In the genomic region with DNA sequence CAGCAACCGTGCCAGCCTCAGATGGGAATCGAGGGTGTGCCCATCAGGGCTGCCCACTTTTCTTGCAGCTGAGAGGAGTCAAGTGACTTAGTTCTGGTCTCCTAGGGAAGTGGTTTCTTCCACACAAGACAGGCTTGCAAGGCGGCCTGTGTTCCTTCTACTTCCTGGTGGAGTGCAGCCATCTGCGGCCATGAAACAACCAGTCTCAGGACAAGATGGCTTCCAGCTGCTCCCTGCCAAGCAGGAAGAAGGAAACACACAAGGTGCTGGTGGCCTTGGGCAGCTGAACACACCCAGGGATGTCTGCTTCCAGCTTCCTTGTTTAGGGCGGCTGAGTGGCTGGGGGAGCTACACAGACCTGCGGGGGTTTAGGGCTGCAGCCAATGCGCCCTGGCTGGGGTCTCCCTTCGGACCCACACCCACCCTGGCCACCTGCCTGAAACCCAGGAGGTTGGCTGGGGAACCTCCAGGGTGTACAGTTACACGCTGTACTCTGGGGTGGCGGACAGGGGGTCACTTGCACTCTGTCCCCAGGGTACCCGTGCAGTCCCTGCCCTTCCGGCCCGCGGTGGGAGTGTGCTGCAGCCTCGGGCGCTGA, we compare ENCODE assay signal across 1 cellular context.
A peak's percentile ranks its signal among the peaks of the same experiment; 100 is the strongest.
TF ChIP-seq lines count a peak whose summit lies in the region.

No MANE protein-coding gene starts in this region.

TF ChIP-seq in HepG2, 621 proteins besides CTCF, POLR2A, EP300 and RAD21 (continues in another document):
- no peak for TF ChIP-seq ZMYM2 (CRISPR knock-in tag; IDR thresholded peaks at IDR 0.05)
- TF ChIP-seq GABPA (IDR thresholded peaks at IDR 0.05; ENCODE audit: low read depth, low read length), result 0 out of 2 replicates have a peak, but pooled peaks have one; percentile 19
- peak; percentile 33 for TF ChIP-seq GABPA (CRISPR knock-in tag; IDR thresholded peaks at IDR 0.05; ENCODE audit: low read depth)
- TF ChIP-seq, protein P1, sequence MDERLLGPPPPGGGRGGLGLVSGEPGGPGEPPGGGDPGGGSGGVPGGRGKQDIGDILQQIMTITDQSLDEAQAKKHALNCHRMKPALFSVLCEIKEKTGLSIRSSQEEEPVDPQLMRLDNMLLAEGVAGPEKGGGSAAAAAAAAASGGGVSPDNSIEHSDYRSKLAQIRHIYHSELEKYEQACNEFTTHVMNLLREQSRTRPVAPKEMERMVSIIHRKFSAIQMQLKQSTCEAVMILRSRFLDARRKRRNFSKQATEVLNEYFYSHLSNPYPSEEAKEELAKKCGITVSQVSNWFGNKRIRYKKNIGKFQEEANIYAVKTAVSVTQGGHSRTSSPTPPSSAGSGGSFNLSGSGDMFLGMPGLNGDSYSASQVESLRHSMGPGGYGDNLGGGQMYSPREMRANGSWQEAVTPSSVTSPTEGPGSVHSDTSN (CRISPR knock-in tag; IDR thresholded peaks at IDR 0.05), result no peak
- TF ChIP-seq HHEX (CRISPR knock-in tag; IDR thresholded peaks at IDR 0.05), result 0 out of 2 replicates have a peak, but pooled peaks have one; percentile 13
- TF ChIP-seq, protein P2, sequence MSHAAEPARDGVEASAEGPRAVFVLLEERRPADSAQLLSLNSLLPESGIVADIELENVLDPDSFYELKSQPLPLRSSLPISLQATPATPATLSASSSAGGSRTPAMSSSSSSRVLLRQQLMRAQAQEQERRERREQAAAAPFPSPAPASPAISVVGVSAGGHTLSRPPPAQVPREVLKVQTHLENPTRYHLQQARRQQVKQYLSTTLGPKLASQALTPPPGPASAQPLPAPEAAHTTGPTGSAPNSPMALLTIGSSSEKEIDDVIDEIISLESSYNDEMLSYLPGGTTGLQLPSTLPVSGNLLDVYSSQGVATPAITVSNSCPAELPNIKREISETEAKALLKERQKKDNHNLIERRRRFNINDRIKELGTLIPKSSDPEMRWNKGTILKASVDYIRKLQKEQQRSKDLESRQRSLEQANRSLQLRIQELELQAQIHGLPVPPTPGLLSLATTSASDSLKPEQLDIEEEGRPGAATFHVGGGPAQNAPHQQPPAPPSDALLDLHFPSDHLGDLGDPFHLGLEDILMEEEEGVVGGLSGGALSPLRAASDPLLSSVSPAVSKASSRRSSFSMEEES (CRISPR knock-in tag; IDR thresholded peaks at IDR 0.05), result no peak
- TF ChIP-seq ZNF225 (CRISPR knock-in tag; IDR thresholded peaks at IDR 0.05), result no peak
- no peak; the same call in 1 of the 2 replicates for TF ChIP-seq HNF4A (CRISPR knock-in tag; IDR thresholded peaks at IDR 0.05)
- peak; percentile 12; the same call in 1 of the 2 replicates for TF ChIP-seq RCOR2 (CRISPR knock-in tag; IDR thresholded peaks at IDR 0.05)
- TF ChIP-seq, protein P3, sequence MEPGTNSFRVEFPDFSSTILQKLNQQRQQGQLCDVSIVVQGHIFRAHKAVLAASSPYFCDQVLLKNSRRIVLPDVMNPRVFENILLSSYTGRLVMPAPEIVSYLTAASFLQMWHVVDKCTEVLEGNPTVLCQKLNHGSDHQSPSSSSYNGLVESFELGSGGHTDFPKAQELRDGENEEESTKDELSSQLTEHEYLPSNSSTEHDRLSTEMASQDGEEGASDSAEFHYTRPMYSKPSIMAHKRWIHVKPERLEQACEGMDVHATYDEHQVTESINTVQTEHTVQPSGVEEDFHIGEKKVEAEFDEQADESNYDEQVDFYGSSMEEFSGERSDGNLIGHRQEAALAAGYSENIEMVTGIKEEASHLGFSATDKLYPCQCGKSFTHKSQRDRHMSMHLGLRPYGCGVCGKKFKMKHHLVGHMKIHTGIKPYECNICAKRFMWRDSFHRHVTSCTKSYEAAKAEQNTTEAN (CRISPR knock-in tag; conservative IDR thresholded peaks at IDR 0.05), result no peak
- no peak for TF ChIP-seq SIX1 (CRISPR knock-in tag; IDR thresholded peaks at IDR 0.05; ENCODE audit: borderline replicate concordance)
- TF ChIP-seq ZNF709 (CRISPR knock-in tag; IDR thresholded peaks at IDR 0.05), result no peak
- TF ChIP-seq ZKSCAN5 (CRISPR knock-in tag; IDR thresholded peaks at IDR 0.05), result no peak
- TF ChIP-seq TAF1 (CRISPR knock-in tag; IDR thresholded peaks at IDR 0.05), result no peak
- TF ChIP-seq, protein P4, sequence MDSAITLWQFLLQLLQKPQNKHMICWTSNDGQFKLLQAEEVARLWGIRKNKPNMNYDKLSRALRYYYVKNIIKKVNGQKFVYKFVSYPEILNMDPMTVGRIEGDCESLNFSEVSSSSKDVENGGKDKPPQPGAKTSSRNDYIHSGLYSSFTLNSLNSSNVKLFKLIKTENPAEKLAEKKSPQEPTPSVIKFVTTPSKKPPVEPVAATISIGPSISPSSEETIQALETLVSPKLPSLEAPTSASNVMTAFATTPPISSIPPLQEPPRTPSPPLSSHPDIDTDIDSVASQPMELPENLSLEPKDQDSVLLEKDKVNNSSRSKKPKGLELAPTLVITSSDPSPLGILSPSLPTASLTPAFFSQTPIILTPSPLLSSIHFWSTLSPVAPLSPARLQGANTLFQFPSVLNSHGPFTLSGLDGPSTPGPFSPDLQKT (CRISPR knock-in tag; IDR thresholded peaks at IDR 0.05; ENCODE audit: borderline replicate concordance), result no peak
- TF ChIP-seq FOXO1 (CRISPR knock-in tag; IDR thresholded peaks at IDR 0.05), result no peak
- TF ChIP-seq SP2 (CRISPR knock-in tag; IDR thresholded peaks at IDR 0.05), result no peak
- TF ChIP-seq, protein P5, sequence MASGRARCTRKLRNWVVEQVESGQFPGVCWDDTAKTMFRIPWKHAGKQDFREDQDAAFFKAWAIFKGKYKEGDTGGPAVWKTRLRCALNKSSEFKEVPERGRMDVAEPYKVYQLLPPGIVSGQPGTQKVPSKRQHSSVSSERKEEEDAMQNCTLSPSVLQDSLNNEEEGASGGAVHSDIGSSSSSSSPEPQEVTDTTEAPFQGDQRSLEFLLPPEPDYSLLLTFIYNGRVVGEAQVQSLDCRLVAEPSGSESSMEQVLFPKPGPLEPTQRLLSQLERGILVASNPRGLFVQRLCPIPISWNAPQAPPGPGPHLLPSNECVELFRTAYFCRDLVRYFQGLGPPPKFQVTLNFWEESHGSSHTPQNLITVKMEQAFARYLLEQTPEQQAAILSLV (CRISPR knock-in tag; IDR thresholded peaks at IDR 0.05; ENCODE audit: borderline replicate concordance), result 0 out of 2 replicates have a peak, but pooled peaks have one; percentile 5
- TF ChIP-seq, protein P6, sequence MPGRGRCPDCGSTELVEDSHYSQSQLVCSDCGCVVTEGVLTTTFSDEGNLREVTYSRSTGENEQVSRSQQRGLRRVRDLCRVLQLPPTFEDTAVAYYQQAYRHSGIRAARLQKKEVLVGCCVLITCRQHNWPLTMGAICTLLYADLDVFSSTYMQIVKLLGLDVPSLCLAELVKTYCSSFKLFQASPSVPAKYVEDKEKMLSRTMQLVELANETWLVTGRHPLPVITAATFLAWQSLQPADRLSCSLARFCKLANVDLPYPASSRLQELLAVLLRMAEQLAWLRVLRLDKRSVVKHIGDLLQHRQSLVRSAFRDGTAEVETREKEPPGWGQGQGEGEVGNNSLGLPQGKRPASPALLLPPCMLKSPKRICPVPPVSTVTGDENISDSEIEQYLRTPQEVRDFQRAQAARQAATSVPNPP (CRISPR knock-in tag; IDR thresholded peaks at IDR 0.05), result no peak
- TF ChIP-seq TOPORS (CRISPR knock-in tag; IDR thresholded peaks at IDR 0.05), result no peak
- no peak for TF ChIP-seq U2AF1 (optimal IDR thresholded peaks at IDR 0.05; ENCODE audit: low read depth, low read length)
- TF ChIP-seq ZFP36L2 (CRISPR knock-in tag; IDR thresholded peaks at IDR 0.05), result no peak
- TF ChIP-seq, protein P7, sequence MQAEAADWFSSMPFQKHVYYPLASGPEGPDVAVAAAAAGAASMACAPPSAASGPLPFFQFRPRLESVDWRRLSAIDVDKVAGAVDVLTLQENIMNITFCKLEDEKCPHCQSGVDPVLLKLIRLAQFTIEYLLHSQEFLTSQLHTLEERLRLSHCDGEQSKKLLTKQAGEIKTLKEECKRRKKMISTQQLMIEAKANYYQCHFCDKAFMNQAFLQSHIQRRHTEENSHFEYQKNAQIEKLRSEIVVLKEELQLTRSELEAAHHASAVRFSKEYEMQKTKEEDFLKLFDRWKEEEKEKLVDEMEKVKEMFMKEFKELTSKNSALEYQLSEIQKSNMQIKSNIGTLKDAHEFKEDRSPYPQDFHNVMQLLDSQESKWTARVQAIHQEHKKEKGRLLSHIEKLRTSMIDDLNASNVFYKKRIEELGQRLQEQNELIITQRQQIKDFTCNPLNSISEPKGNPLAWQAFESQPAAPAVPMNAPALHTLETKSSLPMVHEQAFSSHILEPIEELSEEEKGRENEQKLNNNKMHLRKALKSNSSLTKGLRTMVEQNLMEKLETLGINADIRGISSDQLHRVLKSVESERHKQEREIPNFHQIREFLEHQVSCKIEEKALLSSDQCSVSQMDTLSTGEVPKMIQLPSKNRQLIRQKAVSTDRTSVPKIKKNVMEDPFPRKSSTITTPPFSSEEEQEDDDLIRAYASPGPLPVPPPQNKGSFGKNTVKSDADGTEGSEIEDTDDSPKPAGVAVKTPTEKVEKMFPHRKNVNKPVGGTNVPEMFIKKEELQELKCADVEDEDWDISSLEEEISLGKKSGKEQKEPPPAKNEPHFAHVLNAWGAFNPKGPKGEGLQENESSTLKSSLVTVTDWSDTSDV (CRISPR knock-in tag; IDR thresholded peaks at IDR 0.05), result no peak
- peak; percentile 80 for TF ChIP-seq ZBTB7A (CRISPR knock-in tag; IDR thresholded peaks at IDR 0.05)
- TF ChIP-seq, protein P8, sequence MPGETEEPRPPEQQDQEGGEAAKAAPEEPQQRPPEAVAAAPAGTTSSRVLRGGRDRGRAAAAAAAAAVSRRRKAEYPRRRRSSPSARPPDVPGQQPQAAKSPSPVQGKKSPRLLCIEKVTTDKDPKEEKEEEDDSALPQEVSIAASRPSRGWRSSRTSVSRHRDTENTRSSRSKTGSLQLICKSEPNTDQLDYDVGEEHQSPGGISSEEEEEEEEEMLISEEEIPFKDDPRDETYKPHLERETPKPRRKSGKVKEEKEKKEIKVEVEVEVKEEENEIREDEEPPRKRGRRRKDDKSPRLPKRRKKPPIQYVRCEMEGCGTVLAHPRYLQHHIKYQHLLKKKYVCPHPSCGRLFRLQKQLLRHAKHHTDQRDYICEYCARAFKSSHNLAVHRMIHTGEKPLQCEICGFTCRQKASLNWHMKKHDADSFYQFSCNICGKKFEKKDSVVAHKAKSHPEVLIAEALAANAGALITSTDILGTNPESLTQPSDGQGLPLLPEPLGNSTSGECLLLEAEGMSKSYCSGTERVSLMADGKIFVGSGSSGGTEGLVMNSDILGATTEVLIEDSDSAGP (CRISPR knock-in tag; IDR thresholded peaks at IDR 0.05; ENCODE audit: borderline replicate concordance), result no peak
- no peak for TF ChIP-seq NPAS2 (CRISPR knock-in tag; IDR thresholded peaks at IDR 0.05; ENCODE audit: borderline replicate concordance)
- TF ChIP-seq, protein P9, sequence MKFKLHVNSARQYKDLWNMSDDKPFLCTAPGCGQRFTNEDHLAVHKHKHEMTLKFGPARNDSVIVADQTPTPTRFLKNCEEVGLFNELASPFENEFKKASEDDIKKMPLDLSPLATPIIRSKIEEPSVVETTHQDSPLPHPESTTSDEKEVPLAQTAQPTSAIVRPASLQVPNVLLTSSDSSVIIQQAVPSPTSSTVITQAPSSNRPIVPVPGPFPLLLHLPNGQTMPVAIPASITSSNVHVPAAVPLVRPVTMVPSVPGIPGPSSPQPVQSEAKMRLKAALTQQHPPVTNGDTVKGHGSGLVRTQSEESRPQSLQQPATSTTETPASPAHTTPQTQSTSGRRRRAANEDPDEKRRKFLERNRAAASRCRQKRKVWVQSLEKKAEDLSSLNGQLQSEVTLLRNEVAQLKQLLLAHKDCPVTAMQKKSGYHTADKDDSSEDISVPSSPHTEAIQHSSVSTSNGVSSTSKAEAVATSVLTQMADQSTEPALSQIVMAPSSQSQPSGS (CRISPR knock-in tag; IDR thresholded peaks at IDR 0.05), result no peak
- peak; percentile 48 for TF ChIP-seq YY1 (IDR thresholded peaks at IDR 0.05; ENCODE audit: insufficient read depth, insufficient replicate concordance, low read depth, low read length)
- no peak for TF ChIP-seq ZNF670 (CRISPR knock-in tag; IDR thresholded peaks at IDR 0.05; ENCODE audit: borderline replicate concordance)
- no peak for TF ChIP-seq HDAC6 (IDR thresholded peaks at IDR 0.05; ENCODE audit: low read depth, low read length)
- TF ChIP-seq, protein P10, sequence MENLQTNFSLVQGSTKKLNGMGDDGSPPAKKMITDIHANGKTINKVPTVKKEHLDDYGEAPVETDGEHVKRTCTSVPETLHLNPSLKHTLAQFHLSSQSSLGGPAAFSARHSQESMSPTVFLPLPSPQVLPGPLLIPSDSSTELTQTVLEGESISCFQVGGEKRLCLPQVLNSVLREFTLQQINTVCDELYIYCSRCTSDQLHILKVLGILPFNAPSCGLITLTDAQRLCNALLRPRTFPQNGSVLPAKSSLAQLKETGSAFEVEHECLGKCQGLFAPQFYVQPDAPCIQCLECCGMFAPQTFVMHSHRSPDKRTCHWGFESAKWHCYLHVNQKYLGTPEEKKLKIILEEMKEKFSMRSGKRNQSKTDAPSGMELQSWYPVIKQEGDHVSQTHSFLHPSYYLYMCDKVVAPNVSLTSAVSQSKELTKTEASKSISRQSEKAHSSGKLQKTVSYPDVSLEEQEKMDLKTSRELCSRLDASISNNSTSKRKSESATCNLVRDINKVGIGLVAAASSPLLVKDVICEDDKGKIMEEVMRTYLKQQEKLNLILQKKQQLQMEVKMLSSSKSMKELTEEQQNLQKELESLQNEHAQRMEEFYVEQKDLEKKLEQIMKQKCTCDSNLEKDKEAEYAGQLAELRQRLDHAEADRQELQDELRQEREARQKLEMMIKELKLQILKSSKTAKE (CRISPR knock-in tag; IDR thresholded peaks at IDR 0.05; ENCODE audit: borderline replicate concordance), result no peak
- TF ChIP-seq, protein P11, sequence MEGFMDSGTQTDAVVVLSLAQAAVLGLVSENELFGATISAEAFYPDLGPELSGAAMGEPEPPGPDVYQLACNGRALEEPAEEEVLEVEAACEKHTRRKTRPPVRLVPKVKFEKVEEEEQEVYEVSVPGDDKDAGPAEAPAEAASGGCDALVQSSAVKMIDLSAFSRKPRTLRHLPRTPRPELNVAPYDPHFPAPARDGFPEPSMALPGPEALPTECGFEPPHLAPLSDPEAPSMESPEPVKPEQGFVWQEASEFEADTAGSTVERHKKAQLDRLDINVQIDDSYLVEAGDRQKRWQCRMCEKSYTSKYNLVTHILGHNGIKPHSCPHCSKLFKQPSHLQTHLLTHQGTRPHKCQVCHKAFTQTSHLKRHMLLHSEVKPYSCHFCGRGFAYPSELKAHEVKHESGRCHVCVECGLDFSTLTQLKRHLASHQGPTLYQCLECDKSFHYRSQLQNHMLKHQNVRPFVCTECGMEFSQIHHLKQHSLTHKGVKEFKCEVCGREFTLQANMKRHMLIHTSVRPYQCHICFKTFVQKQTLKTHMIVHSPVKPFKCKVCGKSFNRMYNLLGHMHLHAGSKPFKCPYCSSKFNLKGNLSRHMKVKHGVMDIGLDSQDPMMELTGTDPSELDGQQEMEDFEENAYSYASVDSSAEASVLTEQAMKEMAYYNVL (CRISPR knock-in tag; IDR thresholded peaks at IDR 0.05; ENCODE audit: borderline replicate concordance), result no peak
- TF ChIP-seq, protein P12, sequence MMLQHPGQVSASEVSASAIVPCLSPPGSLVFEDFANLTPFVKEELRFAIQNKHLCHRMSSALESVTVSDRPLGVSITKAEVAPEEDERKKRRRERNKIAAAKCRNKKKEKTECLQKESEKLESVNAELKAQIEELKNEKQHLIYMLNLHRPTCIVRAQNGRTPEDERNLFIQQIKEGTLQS (CRISPR knock-in tag; IDR thresholded peaks at IDR 0.05), result no peak
- no peak for TF ChIP-seq MTA3 (CRISPR knock-in tag; IDR thresholded peaks at IDR 0.05)
- no peak for TF ChIP-seq BHLHE40 (IDR thresholded peaks at IDR 0.05; ENCODE audit: low read length)
- TF ChIP-seq REL (CRISPR knock-in tag; conservative IDR thresholded peaks at IDR 0.05), result no peak
- TF ChIP-seq, protein P13, sequence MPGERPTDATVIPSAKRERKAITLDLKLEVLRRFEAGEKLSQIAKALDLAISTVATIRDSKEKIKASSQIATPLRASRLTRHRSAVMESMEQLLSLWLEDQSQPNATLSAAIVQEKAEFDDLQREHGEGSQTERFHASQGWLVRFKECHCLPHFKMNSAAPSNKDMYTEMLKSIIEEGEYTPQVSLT (CRISPR knock-in tag; IDR thresholded peaks at IDR 0.05; ENCODE audit: borderline replicate concordance, low read depth), result no peak
- no peak for TF ChIP-seq ZNF317 (CRISPR knock-in tag; IDR thresholded peaks at IDR 0.05)
- no peak for TF ChIP-seq HMG20A (CRISPR knock-in tag; IDR thresholded peaks at IDR 0.05; ENCODE audit: borderline replicate concordance)
- no peak for TF ChIP-seq ZNF10 (CRISPR knock-in tag; IDR thresholded peaks at IDR 0.05; ENCODE audit: borderline replicate concordance, low read depth)
